Comparison of ENCODE assay signal across 31 cellular contexts in genomic region chr16:85991425-85991824, GRCh38.
DNase-seq lines count a peak whose midpoint lies in the region; ATAC-seq, FAIRE-seq and TF ChIP-seq lines count a peak whose summit lies in the region.
"Had no signal": no experiment of that assay in that cellular context is flagged by ENCODE, and none has a peak within 500 bp of the region (broad histone marks: within the 10 kb centered on the region; RNA-seq: fewer than 3 reads in every experiment).

No MANE protein-coding gene starts in this region.

- no peak for ATAC-seq in activated T-cell treated with anti-CD3 and anti-CD28 coated beads, Interleukin-2, amount 50 U/mL, for 4 hours
- ATAC-seq in stimulated activated memory B cell treated with anti-CD40 and anti-IgM and Interleukin-4, amounts not matched to agents 10 μg/mL and 1 μg/mL and 100 μg/mL, for 72 hours = no peak
- ATAC-seq in HG02571 (IDR thresholded peaks at IDR 0.05; ENCODE audit: unreplicated experiment) (no peak), GM18511 (IDR thresholded peaks at IDR 0.05; ENCODE audit: unreplicated experiment) (no peak)
- ATAC-seq: activated naive CD4-positive, alpha-beta T cell treated with anti-CD3 and anti-CD28 coated beads, Interleukin-2, amount 50 U/mL, for 72 hours; mucosa of descending colon; Panc1; right lobe of liver had no signal

- no peaks in the 10 kb centered on the region for H3K36me3 ChIP-seq in endodermal cell (ENCODE audit: control insufficient read depth, insufficient read depth, low read length)
- H3K36me3 ChIP-seq: esophagus squamous epithelium, right lobe of liver, thoracic aorta, vagina had no signal

- FAIRE-seq in GM19239 (lab: Jason Lieb, UNC) = peak; percentile 26
- FAIRE-seq: endometrium, H54 had no signal

- H3K4me3 Mint-ChIP-seq in activated T-cell treated with anti-CD3 and anti-CD28 coated beads, Interleukin-2, amount 50 U/mL, for 24 hours = no peak overlapping the region
- H3K4me3 Mint-ChIP-seq in activated T-cell treated with anti-CD3 and anti-CD28 coated beads, Interleukin-2, amount 50 U/mL, for 4 hours = no peak overlapping the region
- no peak overlapping the region for H3K4me3 Mint-ChIP-seq in endodermal cell
- no peak overlapping the region for H3K4me3 Mint-ChIP-seq in stimulated activated memory B cell treated with anti-CD40 and anti-IgM and Interleukin-4, amounts not matched to agents 10 μg/mL and 1 μg/mL and 100 μg/mL, for 72 hours
- H3K4me3 Mint-ChIP-seq: activated CD4-positive, alpha-beta T cell treated with anti-CD3 and anti-CD28 coated beads, Interleukin-2, amount 10 ng/mL, durations not matched to agents 7 days and 5 days; activated T-helper 1 cell treated with anti-CD3 and anti-CD28 coated beads, Interleukin-12 subunit alpha, Interleukin-12 subunit beta, Interleukin-2, Interleukin-4 antibody, amounts not matched to agents 30 ng/mL and 10 ng/mL and 1 ng/mL, durations not matched to agents 14 hours and 24 hours and 36 hours; dendritic cell treated with granulocyte-macrophage colony-stimulating factor and Interleukin-4, amounts not matched to agents 40 ng/mL and 50 ng/mL, for 4 days; neural crest cell had no signal

- no peak overlapping the region for H3K27ac ChIP-seq in endodermal cell (ENCODE audit: low read depth, low read length)
- H3K27ac ChIP-seq: esophagus squamous epithelium, right lobe of liver, thoracic aorta, vagina had no signal

- no peak overlapping the region for H3K4me3 ChIP-seq in endodermal cell (ENCODE audit: low read length)
- H3K4me3 ChIP-seq: esophagus squamous epithelium, lung, mucosa of descending colon, right lobe of liver, thoracic aorta, vagina had no signal

- TF ChIP-seq CTCF in endodermal cell (conservative IDR thresholded peaks at IDR 0.05) = no peak

- WGBS in endodermal cell (ENCODE audit: insufficient coverage in 1 of 2, insufficient read length in 1 of 2), 2 experiments = 83 to 88% methylated on average over 2 to 7 of the region's 7 CpGs

- H3K27ac Mint-ChIP-seq in activated T-cell treated with anti-CD3 and anti-CD28 coated beads, Interleukin-2, amount 50 U/mL, for 24 hours = peak overlapping the region; percentile 75
- no peak overlapping the region for H3K27ac Mint-ChIP-seq in endodermal cell
- H3K27ac Mint-ChIP-seq in stimulated activated memory B cell treated with anti-CD40 and anti-IgM and Interleukin-4, amounts not matched to agents 10 μg/mL and 1 μg/mL and 100 μg/mL, for 72 hours = peak overlapping the region; percentile 85
- H3K27ac Mint-ChIP-seq: activated CD4-positive, alpha-beta T cell treated with anti-CD3 and anti-CD28 coated beads, Interleukin-2, amount 10 ng/mL, durations not matched to agents 7 days and 5 days; activated T-helper 1 cell treated with anti-CD3 and anti-CD28 coated beads, Interleukin-12 subunit alpha, Interleukin-12 subunit beta, Interleukin-2, Interleukin-4 antibody, amounts not matched to agents 30 ng/mL and 10 ng/mL and 1 ng/mL, durations not matched to agents 14 hours and 24 hours and 36 hours; dendritic cell treated with granulocyte-macrophage colony-stimulating factor and Interleukin-4, amounts not matched to agents 40 ng/mL and 50 ng/mL, for 4 days; progenitor cell of endocrine pancreas had no signal

- peaks cover 89% of the 10 kb centered on the region for H3K4me1 Mint-ChIP-seq in activated T-cell treated with anti-CD3 and anti-CD28 coated beads, Interleukin-2, amount 50 U/mL, for 24 hours (ENCODE audit: low read depth)
- peaks cover 73% of the 10 kb centered on the region for H3K4me1 Mint-ChIP-seq in activated T-cell treated with anti-CD3 and anti-CD28 coated beads, Interleukin-2, amount 50 U/mL, for 4 hours (ENCODE audit: low read depth)
- H3K4me1 Mint-ChIP-seq in endodermal cell = peaks cover 5% of the 10 kb centered on the region
- H3K4me1 Mint-ChIP-seq in stimulated activated memory B cell treated with anti-CD40 and anti-IgM and Interleukin-4, amounts not matched to agents 10 μg/mL and 1 μg/mL and 100 μg/mL, for 72 hours = peaks cover 86% of the 10 kb centered on the region

- no peaks in the 10 kb centered on the region for H3K9me3 ChIP-seq in endodermal cell (ENCODE audit: control insufficient read depth, low read length)
- H3K9me3 ChIP-seq: esophagus squamous epithelium, mucosa of descending colon, right lobe of liver, thoracic aorta, vagina had no signal

- H3K36me3 Mint-ChIP-seq in activated T-cell treated with anti-CD3 and anti-CD28 coated beads, Interleukin-2, amount 50 U/mL, for 24 hours (ENCODE audit: low read depth) = no peaks in the 10 kb centered on the region
- H3K36me3 Mint-ChIP-seq in activated T-cell treated with anti-CD3 and anti-CD28 coated beads, Interleukin-2, amount 50 U/mL, for 4 hours (ENCODE audit: insufficient read depth) = no peaks in the 10 kb centered on the region
- H3K36me3 Mint-ChIP-seq in endodermal cell (ENCODE audit: low read depth) = no peaks in the 10 kb centered on the region
- H3K36me3 Mint-ChIP-seq in stimulated activated memory B cell treated with anti-CD40 and anti-IgM and Interleukin-4, amounts not matched to agents 10 μg/mL and 1 μg/mL and 100 μg/mL, for 72 hours = no peaks in the 10 kb centered on the region

- H3K27me3 Mint-ChIP-seq in activated T-cell treated with anti-CD3 and anti-CD28 coated beads, Interleukin-2, amount 50 U/mL, for 24 hours = no peaks in the 10 kb centered on the region
- no peaks in the 10 kb centered on the region for H3K27me3 Mint-ChIP-seq in activated T-cell treated with anti-CD3 and anti-CD28 coated beads, Interleukin-2, amount 50 U/mL, for 4 hours (ENCODE audit: low read depth)
- peaks cover 3% of the 10 kb centered on the region for H3K27me3 Mint-ChIP-seq in endodermal cell (ENCODE audit: insufficient read depth)
- H3K27me3 Mint-ChIP-seq in stimulated activated memory B cell treated with anti-CD40 and anti-IgM and Interleukin-4, amounts not matched to agents 10 μg/mL and 1 μg/mL and 100 μg/mL, for 72 hours = no peaks in the 10 kb centered on the region
- H3K27me3 Mint-ChIP-seq: activated CD4-positive, alpha-beta T cell treated with anti-CD3 and anti-CD28 coated beads, Interleukin-2, amount 10 ng/mL, durations not matched to agents 7 days and 5 days had no signal

- no peaks in the 10 kb centered on the region for H3K4me1 ChIP-seq in endodermal cell (ENCODE audit: control insufficient read depth, insufficient read depth, low read length)

- no peaks in the 10 kb centered on the region for H3K9me3 Mint-ChIP-seq in activated T-cell treated with anti-CD3 and anti-CD28 coated beads, Interleukin-2, amount 50 U/mL, for 24 hours
- no peaks in the 10 kb centered on the region for H3K9me3 Mint-ChIP-seq in activated T-cell treated with anti-CD3 and anti-CD28 coated beads, Interleukin-2, amount 50 U/mL, for 4 hours
- no peaks in the 10 kb centered on the region for H3K9me3 Mint-ChIP-seq in endodermal cell
- H3K9me3 Mint-ChIP-seq in stimulated activated memory B cell treated with anti-CD40 and anti-IgM and Interleukin-4, amounts not matched to agents 10 μg/mL and 1 μg/mL and 100 μg/mL, for 72 hours = peaks cover 4% of the 10 kb centered on the region
- H3K9me3 Mint-ChIP-seq: activated CD4-positive, alpha-beta T cell treated with anti-CD3 and anti-CD28 coated beads, Interleukin-2, amount 10 ng/mL, durations not matched to agents 7 days and 5 days; dendritic cell treated with granulocyte-macrophage colony-stimulating factor and Interleukin-4, amounts not matched to agents 40 ng/mL and 50 ng/mL, for 4 days; neural crest cell had no signal

- no peak overlapping the region for H3K9ac ChIP-seq in endodermal cell (ENCODE audit: extremely low read depth, low read length, poor library complexity, severe bottlenecking)

- DNase-seq in activated T-cell treated with anti-CD3 and anti-CD28 coated beads, Interleukin-2, amount 50 U/mL, for 24 hours = peak; percentile 35
- DNase-seq in activated T-cell treated with anti-CD3 and anti-CD28 coated beads, Interleukin-2, amount 50 U/mL, for 4 hours = no peak
- DNase-seq in GM19239 (ENCODE audit: insufficient read length, low spot score) = no peak
- peak; percentile 42 for DNase-seq in endodermal cell
- no peak for DNase-seq in NCI-H526 (lab: John Stamatoyannopoulos, UW)
- DNase-seq: activated CD4-positive, alpha-beta T cell treated with anti-CD3 and anti-CD28 coated beads, Interleukin-2, amount 10 ng/mL, durations not matched to agents 7 days and 5 days; central memory CD4-positive, alpha-beta T cell; DMS79 treated with DMSO at 0.1 percent for 48 hours; esophagus squamous epithelium; foreskin melanocyte; mucosa of descending colon; NCI-H1092; NCI-H1694 treated with DMSO at 0.1 percent for 48 hours; SHP77; stimulated activated CD4-positive, alpha-beta T cell treated with anti-CD3 and anti-CD28 coated beads, Interleukin-4, amount 100 ng/mL, for 24 hours; stimulated activated naive CD4-positive, alpha-beta T cell treated with Interleukin-2 at 50 U/mL for 16 hours had no signal

- no peaks in the 10 kb centered on the region for H3K27me3 ChIP-seq in endodermal cell (ENCODE audit: control insufficient read depth, insufficient read depth, low read length, poor library complexity, severe bottlenecking)
- H3K27me3 ChIP-seq: right lobe of liver, vagina had no signal

Comparison
In these comparisons a context has a peak if more than half of its experiments do, and no peak if none do; other contexts are left out.
1. DNase-seq: peak in activated T-cell treated with anti-CD3 and anti-CD28 coated beads, Interleukin-2, amount 50 U/mL, for 24 hours (single experiment) and endodermal cell (single experiment); none in activated T-cell treated with anti-CD3 and anti-CD28 coated beads, Interleukin-2, amount 50 U/mL, for 4 hours (single experiment), GM19239 (single experiment) and NCI-H526 (0 of 2).